In genomic region chr20:61065853-61066252, GRCh38 we compare ENCODE assay signal across 22 cellular contexts.
A peak's percentile ranks its signal among the peaks of the same experiment; 100 is the strongest.
DNase-seq lines count a peak whose midpoint lies in the region; FAIRE-seq and TF ChIP-seq lines count a peak whose summit lies in the region.
"Had no signal": no experiment of that assay in that cellular context is flagged by ENCODE, and none has a peak within 500 bp of the region (broad histone marks: within the 10 kb centered on the region; RNA-seq: fewer than 3 reads in every experiment).

No MANE protein-coding gene starts in this region.

- no peaks in the 10 kb centered on the region for H4K20me1 ChIP-seq in H1 (replicated peaks in 1 of 2; ENCODE audit: control insufficient read depth in 1 of 2, insufficient read depth in 2 of 2, low read length in 2 of 2)
- H4K20me1 ChIP-seq: BLaER1 had no signal

- H2AFZ ChIP-seq in H1 (ENCODE audit: low read length), result no peak overlapping the region
- H2AFZ ChIP-seq: GM23248 had no signal

- DNase-seq in ELF-1 (ENCODE audit: low read depth, low spot score) (peak; percentile 32), H1 (ENCODE audit: low read depth in 1 of 2, low spot score in 2 of 2) (no peak), islet precursor cell (peak; percentile 55), vagina (ENCODE audit: extremely low spot score in 2 of 2) (no peak), tibial artery (no peak), DMS 273 (lab: John Stamatoyannopoulos, UW; ENCODE audit: unreplicated experiment) (no peak)
- DNase-seq: Caco-2; CD4-positive, CD25-positive, alpha-beta regulatory T cell; CD8-positive, alpha-beta T cell; DMS 273 treated with DMSO at 0.1 percent for 48 hours; DMS79; EL; GM23248; HFFc6 had no signal

- FAIRE-seq in H1 (lab: Jason Lieb, UNC), result no peak
- FAIRE-seq: A204.1, GM12878, GM19239, H54 had no signal

- TF ChIP-seq POLR2A in H1 (IDR thresholded peaks at IDR 0.05; ENCODE audit: control extremely low read depth in 1 of 2, low read depth in 2 of 2, low read length in 2 of 2) (no peak), vagina (IDR thresholded peaks at IDR 0.05) (no peak)

- no peaks in the 10 kb centered on the region for H3K23me2 ChIP-seq in H1 (ENCODE audit: low read depth, low read length)

- no peak overlapping the region for H3K56ac ChIP-seq in H1 (replicated peaks; ENCODE audit: insufficient read length, low read depth, low read length)

- H2BK5ac ChIP-seq in H1 (ENCODE audit: low read depth, low read length), result no peak overlapping the region

- no peaks in the 10 kb centered on the region for H3K79me1 ChIP-seq in H1 (ENCODE audit: low read depth, low read length)

- H4K5ac ChIP-seq in H1 (ENCODE audit: insufficient read length, low read depth, low read length), result no peak overlapping the region

- H3K36me3 ChIP-seq in H1 (ENCODE audit: control insufficient read depth in 2 of 4, insufficient read depth in 4 of 4, low read length in 3 of 4) (no peaks in the 10 kb centered on the region), vagina (no peaks in the 10 kb centered on the region), tibial artery (no peaks in the 10 kb centered on the region)
- H3K36me3 ChIP-seq: BLaER1, HAP-1 had no signal

- H4K91ac ChIP-seq in H1 (replicated peaks; ENCODE audit: insufficient read length, low read length), result no peak overlapping the region

- peaks cover 3 to 19% (median 6%) of the 10 kb centered on the region in 4 experiments; a peak in 6 of 7 replicates for H3K27me3 ChIP-seq in H1 (replicated peaks in 1 of 4; ENCODE audit: control insufficient read depth in 3 of 4, extremely low read depth in 1 of 4, insufficient read depth in 3 of 4, low read length in 3 of 4)
- no peaks in the 10 kb centered on the region for H3K27me3 ChIP-seq in vagina
- no peaks in the 10 kb centered on the region for H3K27me3 ChIP-seq in tibial artery
- H3K27me3 ChIP-seq: BLaER1 had no signal

- no peak for TF ChIP-seq EP300 in H1 (IDR thresholded peaks at IDR 0.05; ENCODE audit: borderline replicate concordance in 1 of 2, low read depth in 2 of 2, low read length in 2 of 2)

- no peak overlapping the region for H3K14ac ChIP-seq in H1 (ENCODE audit: insufficient read length)

- H3K27ac ChIP-seq in H1 (ENCODE audit: low read depth, low read length) (no peak overlapping the region), vagina (no peak overlapping the region), tibial artery (no peak overlapping the region)
- H3K27ac ChIP-seq: 22Rv1, BLaER1, C4-2B, GM23248 had no signal

- H2BK12ac ChIP-seq in H1 (ENCODE audit: low read depth, low read length), result no peak overlapping the region

- no peak overlapping the region for H2BK120ac ChIP-seq in H1 (replicated peaks; ENCODE audit: low read depth, low read length)

- H3K79me2 ChIP-seq in H1 (ENCODE audit: control insufficient read depth in 1 of 2, insufficient read depth in 2 of 2, low read length in 2 of 2), result no peaks in the 10 kb centered on the region

- WGBS in H1 (ENCODE audit: extremely low coverage in 1 of 2, insufficient coverage in 1 of 2, insufficient read length in 1 of 2, insufficient replicate concordance in 2 of 2, low coverage in 1 of 2, low lambda C conversion rate in 2 of 2, missing lambda C conversion rate in 1 of 2), 2 experiments, result 79% methylated on average over 10 of the region's 10 CpGs; no CpG with 5 or more reads in 1 of the 2 experiments

- no peak overlapping the region for H3K4me2 ChIP-seq in H1 (ENCODE audit: insufficient read depth in 1 of 2, low read depth in 2 of 2, low read length in 2 of 2)
- H3K4me2 ChIP-seq: BLaER1 had no signal

- H3K23ac ChIP-seq in H1 (ENCODE audit: insufficient read length), result no peak overlapping the region

- POLR2A ChIA-PET in H1 (lab: Charles Lee; ENCODE audit: partially characterized antibody), result no interaction called here

- no peak overlapping the region for H2BK15ac ChIP-seq in H1 (ENCODE audit: low read length)

- no peak overlapping the region for H2BK20ac ChIP-seq in H1 (ENCODE audit: low read length)

- H3K4ac ChIP-seq in H1 (replicated peaks; ENCODE audit: insufficient read length, low read depth, low read length), result no peak overlapping the region

- CTCF ChIA-PET in H1 (lab: Charles Lee; ENCODE audit: partially characterized antibody), result no interaction called here

- H4K8ac ChIP-seq in H1 (ENCODE audit: extremely low read depth, insufficient read depth, low read length), result no peak overlapping the region

- H3K4me3 ChIP-seq in H1 (ENCODE audit: extremely low read depth in 1 of 4, insufficient read depth in 2 of 4, low read depth in 3 of 4, low read length in 4 of 4) (no peak overlapping the region), vagina (no peak overlapping the region), tibial artery (no peak overlapping the region)
- H3K4me3 ChIP-seq: BLaER1, GM12878, GM23248, HAP-1 had no signal

- TF ChIP-seq RAD21 in H1 (IDR thresholded peaks at IDR 0.05 in 1 of 2, conservative IDR thresholded peaks at IDR 0.05 in 1 of 2; ENCODE audit: low read depth in 2 of 2, low read length in 2 of 2), result no peak

- TF ChIP-seq CTCF in H1 (IDR thresholded peaks at IDR 0.05; ENCODE audit: control extremely low read depth in 1 of 3, insufficient read depth in 1 of 3, low read depth in 1 of 3, low read length in 3 of 3) (no peak), vagina (IDR thresholded peaks at IDR 0.05) (no peak), tibial artery (IDR thresholded peaks at IDR 0.05) (no peak)

- no peak overlapping the region for H3K18ac ChIP-seq in H1 (ENCODE audit: extremely low read depth, low read length)

- H2AK5ac ChIP-seq in H1 (ENCODE audit: low read depth, low read length), result no peak overlapping the region

- H3K9me3 ChIP-seq in H1 (ENCODE audit: insufficient read depth in 2 of 2, low read depth in 1 of 2, low read length in 1 of 2) (no peaks in the 10 kb centered on the region), vagina (no peaks in the 10 kb centered on the region), tibial artery (no peaks in the 10 kb centered on the region)
- H3K9me3 ChIP-seq: BLaER1, Caco-2, HAP-1 had no signal

- intact Hi-C loops in vagina (cut with DNase I) (no loop called here), tibial artery (cut with DNase I; ENCODE audit: low total_unique reads) (no loop called here)

- no peak overlapping the region for H3K9ac ChIP-seq in H1 (replicated peaks in 1 of 4; ENCODE audit: extremely low read depth in 1 of 4, low read depth in 3 of 4, low read length in 3 of 4)
- H3K9ac ChIP-seq: BLaER1, GM23248 had no signal

- no peaks in the 10 kb centered on the region; a peak in 3 of 7 replicates for H3K4me1 ChIP-seq in H1 (replicated peaks in 1 of 4; ENCODE audit: control insufficient read depth in 3 of 4, insufficient read depth in 4 of 4, low read length in 3 of 4)
- H3K4me1 ChIP-seq in vagina, result no peaks in the 10 kb centered on the region
- H3K4me1 ChIP-seq in tibial artery, result no peaks in the 10 kb centered on the region
- H3K4me1 ChIP-seq: HAP-1 had no signal

TF ChIP-seq in H1, 55 proteins besides CTCF, POLR2A, EP300 and RAD21:
- 0 out of 2 replicates have a peak, but pooled peaks have one; percentile 47 for TF ChIP-seq TEAD4 (IDR thresholded peaks at IDR 0.05; ENCODE audit: low read depth, low read length)
- no peak for TF ChIP-seq KDM1A (IDR thresholded peaks at IDR 0.05; ENCODE audit: borderline replicate concordance, low read length)

Comparison
In these comparisons a context has a peak if more than half of its experiments do, and no peak if none do; other contexts are left out.
1. DNase-seq: peak in ELF-1 (single experiment) and islet precursor cell (single experiment); none in H1 (0 of 2), vagina (0 of 2), tibial artery (0 of 2) and DMS 273 (single experiment).